In genomic region chr6:144931172-144932035, GRCh38 we compare ENCODE assay signal across 8 cellular contexts.
A peak's percentile ranks its signal among the peaks of the same experiment; 100 is the strongest.
DNase-seq lines count a peak whose midpoint lies in the region; ATAC-seq and TF ChIP-seq lines count a peak whose summit lies in the region.

No MANE protein-coding gene starts in this region.

- no peaks in the 10 kb centered on the region for H3K27me3 Mint-ChIP-seq in stimulated activated naive B cell treated with anti-CD40 and anti-IgM and Interleukin-4, amounts not matched to agents 10 μg/mL and 1 μg/mL and 100 μg/mL, for 72 hours

- no peaks in the 10 kb centered on the region for H3K27me3 ChIP-seq in HCT116 (ENCODE audit: insufficient read depth, low read length)
- H3K27me3 ChIP-seq in adipocyte (replicated peaks; ENCODE audit: control insufficient read depth, insufficient read depth, low read length), result no peaks in the 10 kb centered on the region

- no peak for TF ChIP-seq POLR2A in HCT116 (IDR thresholded peaks at IDR 0.05; ENCODE audit: borderline replicate concordance, extremely low read depth, insufficient read depth, insufficient read length)

- H3K79me2 ChIP-seq in HCT116 (ENCODE audit: insufficient read depth, low read length), result peaks cover 7% of the 10 kb centered on the region

- no TSS peak for BruUV-seq in HCT116 (replicated peaks; lab: Mats Ljungman, UMichigan)

- H3K27ac ChIP-seq in HCT116 (ENCODE audit: low read depth, low read length), result peak overlapping the region; percentile 76; the same call in 1 of the 2 replicates

- no peak overlapping the region for H3K4me3 ChIP-seq in HCT116 (replicated peaks in 1 of 2; ENCODE audit: low read depth in 1 of 2, low read length in 2 of 2)
- H3K4me3 ChIP-seq in adipocyte (ENCODE audit: low read length), result no peak overlapping the region

- peaks cover 2 to 4% of the 10 kb centered on the region in 2 donors for H3K4me1 Mint-ChIP-seq in stimulated activated naive B cell treated with anti-CD40 and anti-IgM and Interleukin-4, amounts not matched to agents 10 μg/mL and 1 μg/mL and 100 μg/mL, for 72 hours

- no peak overlapping the region for H3K4me3 Mint-ChIP-seq in stimulated activated naive B cell treated with anti-CD40 and anti-IgM and Interleukin-4, amounts not matched to agents 10 μg/mL and 1 μg/mL and 100 μg/mL, for 72 hours

- H3K4me1 ChIP-seq in HCT116 (ENCODE audit: control insufficient read depth in 1 of 2, insufficient read depth in 2 of 2, low read length in 2 of 2) (peaks cover 0 to 43% of the 10 kb centered on the region in 2 experiments; a peak in 2 of 4 replicates), adipocyte (ENCODE audit: control insufficient read depth, insufficient read depth, low read length) (peaks cover 28% of the 10 kb centered on the region)

- no peak overlapping the region for H3K27ac Mint-ChIP-seq in stimulated activated naive B cell treated with anti-CD40 and anti-IgM and Interleukin-4, amounts not matched to agents 10 μg/mL and 1 μg/mL and 100 μg/mL, for 72 hours

- peak; percentile 63 for ATAC-seq in HCT116
- ATAC-seq in stimulated activated naive B cell treated with anti-CD40 and anti-IgM and Interleukin-4, amounts not matched to agents 10 μg/mL and 1 μg/mL and 100 μg/mL, for 72 hours (replicated peaks), result peak; percentile 64 to 76

- TF ChIP-seq CTCF in HCT116 (IDR thresholded peaks at IDR 0.05 in 2 of 3, conservative IDR thresholded peaks at IDR 0.05 in 1 of 3; ENCODE audit: borderline replicate concordance in 1 of 3, insufficient read depth in 1 of 3, low read depth in 2 of 3, low read length in 2 of 3), result peak; percentile 47 to 78 (median 69); a peak in 5 of 6 replicates

- H3K9me3 Mint-ChIP-seq in stimulated activated naive B cell treated with anti-CD40 and anti-IgM and Interleukin-4, amounts not matched to agents 10 μg/mL and 1 μg/mL and 100 μg/mL, for 72 hours, result peaks cover 4% of the 10 kb centered on the region in 2 donors

- peak; percentile 8 for DNase-seq in NK-92 treated with Interleukin-12 subunit alpha and Interleukin-12 subunit beta, amount 100 ng/mL, for 24 hours (lab: John Stamatoyannopoulos, UW)
- DNase-seq in NK-92 (lab: John Stamatoyannopoulos, UW; ENCODE audit: unreplicated experiment) (no peak), HCT116 (ENCODE audit: low read depth, low spot score) (no peak), NCI-H226 (peak; percentile 16), adipocyte (ENCODE audit: low read depth) (peak; percentile 75), islet precursor cell (peak; percentile 64), SKM-1 (lab: John Stamatoyannopoulos, UW; ENCODE audit: unreplicated experiment) (no peak)
- DNase-seq in stimulated activated naive B cell treated with anti-CD40 and anti-IgM and Interleukin-4, amounts not matched to agents 10 μg/mL and 1 μg/mL and 100 μg/mL, for 72 hours, result peak; percentile 5

- H3K9ac ChIP-seq in HCT116 (ENCODE audit: low read length), result no peak overlapping the region
- peak overlapping the region; percentile 50 for H3K9ac ChIP-seq in adipocyte (ENCODE audit: low read length)

- RAD21 ChIA-PET in HCT116 (lab: Charles Lee; ENCODE audit: low non-redundant PET in 1 of 2, low total read pairs in 2 of 2, uncharacterized antibody in 2 of 2, unreplicated experiment in 2 of 2), result no interaction called here

- no peaks in the 10 kb centered on the region for H4K20me1 ChIP-seq in HCT116 (ENCODE audit: insufficient read depth)

- CTCF ChIA-PET in HCT116 (lab: Charles Lee), result interaction anchor here (1.3 kb wide), 1 partner anchor 284 kb away, joined by 3 read pairs; no protein-coding TSS in a partner anchor

- POLR2A ChIA-PET in HCT116 (lab: Charles Lee), result no interaction called here

- no peak overlapping the region for H2AFZ ChIP-seq in HCT116 (ENCODE audit: low read depth, low read length, poor library complexity, severe bottlenecking)

- no peaks in the 10 kb centered on the region for H3K9me2 ChIP-seq in HCT116 (ENCODE audit: insufficient read depth)

- H3K9me3 ChIP-seq in HCT116 (ENCODE audit: control insufficient read depth in 1 of 2, insufficient read depth in 1 of 2, low read depth in 1 of 2, low read length in 2 of 2) (no peaks in the 10 kb centered on the region), adipocyte (ENCODE audit: control insufficient read depth, low read length) (peaks cover 5% of the 10 kb centered on the region)

- H3K36me3 Mint-ChIP-seq in stimulated activated naive B cell treated with anti-CD40 and anti-IgM and Interleukin-4, amounts not matched to agents 10 μg/mL and 1 μg/mL and 100 μg/mL, for 72 hours, result peaks cover 0 to 3% of the 10 kb centered on the region in 2 donors

- intact Hi-C loops in HCT116 (cut with micrococcal nuclease), result loop anchor here (1.0 to 5.0 kb wide), 5 partner anchors 96 to 703 kb away; no protein-coding TSS in a partner anchor

- H3K4me2 ChIP-seq in HCT116 (ENCODE audit: low read length), result no peak overlapping the region

- TF ChIP-seq RAD21 in HCT116 (IDR thresholded peaks at IDR 0.05; ENCODE audit: low read depth), result peak; percentile 80

- H3K36me3 ChIP-seq in HCT116 (ENCODE audit: control insufficient read depth in 1 of 2, insufficient read depth in 2 of 2, low read length in 2 of 2) (peaks cover 0 to 25% of the 10 kb centered on the region in 2 experiments; a peak in 1 of 4 replicates), adipocyte (ENCODE audit: control insufficient read depth, insufficient read depth, low read length, severe bottlenecking) (no peaks in the 10 kb centered on the region)

TF ChIP-seq in HCT116, 20 proteins besides CTCF, POLR2A, EP300 and RAD21 (continues in another document):
- TF ChIP-seq YY1 (IDR thresholded peaks at IDR 0.05; ENCODE audit: extremely low read depth, insufficient replicate concordance, low read depth, low read length) (no peak), POLR2AphosphoS5 (IDR thresholded peaks at IDR 0.05; ENCODE audit: low read depth, low read length) (peak; percentile 64), SIN3A (IDR thresholded peaks at IDR 0.05; ENCODE audit: low read depth) (0 out of 2 replicates have a peak, but pooled peaks have one; percentile 3), CEBPB (IDR thresholded peaks at IDR 0.05; ENCODE audit: low read depth) (no peak), ZNF274 (IDR thresholded peaks at IDR 0.05; ENCODE audit: low read depth, low read length) (no peak), SRF (IDR thresholded peaks at IDR 0.05; ENCODE audit: low read depth) (peak; percentile 46; the same call in 1 of the 2 replicates), CBX3 (IDR thresholded peaks at IDR 0.05; ENCODE audit: low read depth) (0 out of 2 replicates have a peak, but pooled peaks have one; percentile 40), ELF1 (IDR thresholded peaks at IDR 0.05; ENCODE audit: borderline replicate concordance, low read depth) (no peak), ZFX (IDR thresholded peaks at IDR 0.05) (no peak), EZH2 (IDR thresholded peaks at IDR 0.05) (no peak), FOSL1 (IDR thresholded peaks at IDR 0.05; ENCODE audit: low read depth) (peak; percentile 6; the same call in 1 of the 2 replicates), JUND (IDR thresholded peaks at IDR 0.05) (peak; percentile 35), MAX (IDR thresholded peaks at IDR 0.05) (no peak; the same call in 1 of the 2 replicates), EZH2phosphoT487 (IDR thresholded peaks at IDR 0.05; ENCODE audit: borderline replicate concordance) (no peak), REST (IDR thresholded peaks at IDR 0.05; ENCODE audit: low read depth) (no peak)
- TF ChIP-seq, protein P1, sequence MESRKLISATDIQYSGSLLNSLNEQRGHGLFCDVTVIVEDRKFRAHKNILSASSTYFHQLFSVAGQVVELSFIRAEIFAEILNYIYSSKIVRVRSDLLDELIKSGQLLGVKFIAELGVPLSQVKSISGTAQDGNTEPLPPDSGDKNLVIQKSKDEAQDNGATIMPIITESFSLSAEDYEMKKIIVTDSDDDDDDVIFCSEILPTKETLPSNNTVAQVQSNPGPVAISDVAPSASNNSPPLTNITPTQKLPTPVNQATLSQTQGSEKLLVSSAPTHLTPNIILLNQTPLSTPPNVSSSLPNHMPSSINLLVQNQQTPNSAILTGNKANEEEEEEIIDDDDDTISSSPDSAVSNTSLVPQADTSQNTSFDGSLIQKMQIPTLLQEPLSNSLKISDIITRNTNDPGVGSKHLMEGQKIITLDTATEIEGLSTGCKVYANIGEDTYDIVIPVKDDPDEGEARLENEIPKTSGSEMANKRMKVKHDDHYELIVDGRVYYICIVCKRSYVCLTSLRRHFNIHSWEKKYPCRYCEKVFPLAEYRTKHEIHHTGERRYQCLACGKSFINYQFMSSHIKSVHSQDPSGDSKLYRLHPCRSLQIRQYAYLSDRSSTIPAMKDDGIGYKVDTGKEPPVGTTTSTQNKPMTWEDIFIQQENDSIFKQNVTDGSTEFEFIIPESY (IDR thresholded peaks at IDR 0.05; ENCODE audit: extremely low read depth, insufficient replicate concordance, low read length), result no peak

Comparison
In these comparisons a context has a peak if more than half of its experiments do, and no peak if none do; other contexts are left out.
1. DNase-seq: peak in NK-92 treated with Interleukin-12 subunit alpha and Interleukin-12 subunit beta, amount 100 ng/mL, for 24 hours (single experiment), NCI-H226 (single experiment), adipocyte (single experiment), islet precursor cell (single experiment) and stimulated activated naive B cell treated with anti-CD40 and anti-IgM and Interleukin-4, amounts not matched to agents 10 μg/mL and 1 μg/mL and 100 μg/mL, for 72 hours (single experiment); none in NK-92 (single experiment), HCT116 (single experiment) and SKM-1 (single experiment).